In genomic region chr6:157265186-157265585, GRCh38 we compare ENCODE assay signal across 28 cellular contexts.
"Had no signal": no experiment of that assay in that cellular context is flagged by ENCODE, and none has a peak within 500 bp of the region (broad histone marks: within the 10 kb centered on the region; RNA-seq: fewer than 3 reads in every experiment).

No MANE protein-coding gene starts in this region.

- H3K4me3 ChIP-seq: breast epithelium, esophagus muscularis mucosa, heart left ventricle, left lung, lung, ovary, skin epidermis had no signal

- H3K27ac ChIP-seq: breast epithelium, esophagus muscularis mucosa, foreskin keratinocyte, heart left ventricle, left lung, neutrophil, ovary, skin epidermis, stomach, tibial nerve, WERI-Rb-1 had no signal

- ATAC-seq: activated CD4-positive, CD25-positive, alpha-beta regulatory T cell treated with anti-CD3 and anti-CD28 coated beads, Interleukin-2, amount 50 U/mL, for 24 hours; foreskin keratinocyte; heart left ventricle; left lung; stimulated activated naive B cell treated with anti-CD40 and anti-IgM and Interleukin-4, amounts not matched to agents 10 μg/mL and 1 μg/mL and 100 μg/mL, for 72 hours had no signal

- H3K4me1 ChIP-seq: breast epithelium had no signal

- H3K9me3 ChIP-seq: breast epithelium, esophagus muscularis mucosa, heart left ventricle, left lung, neutrophil, ovary, right lobe of liver, stomach, tibial nerve had no signal

- DNase-seq: activated CD4-positive, alpha-beta T cell treated with anti-CD3 and anti-CD28 coated beads for 48 hours; activated CD4-positive, alpha-beta T cell treated with anti-CD3 and anti-CD28 coated beads, Interleukin-2, amount 50 U/mL, for 48 hours; activated CD8-positive, alpha-beta memory T cell treated with anti-CD3 and anti-CD28 coated beads for 24 hours; activated gamma-delta T cell treated with Interleukin-2 at 50 U/mL for 16 hours; activated naive CD4-positive, alpha-beta T cell treated with anti-CD3 and anti-CD28 coated beads, Interleukin-2, amount 50 U/mL, for 16 hours; activated T-cell treated with anti-CD3 and anti-CD28 coated beads, Interleukin-2, amount 50 U/mL, for 1 hour; amniotic stem cell; effector CD4-positive, alpha-beta T cell; foreskin keratinocyte; mesendoderm; ovary; stimulated activated CD4-positive, alpha-beta T cell treated with anti-CD3 and anti-CD28 coated beads, Interleukin-4, amount 100 ng/mL, for 4 hours; stimulated activated CD8-positive, alpha-beta memory T cell treated with anti-CD3 and anti-CD28 coated beads, Interleukin-4, amount 100 ng/mL, for 48 hours; stimulated activated naive B cell treated with anti-CD40 and anti-IgM and Interleukin-4, amounts not matched to agents 10 μg/mL and 1 μg/mL and 100 μg/mL, for 72 hours; SW 1271; T-helper 9 cell; WERI-Rb-1 had no signal

- H3K27me3 ChIP-seq: breast epithelium, esophagus muscularis mucosa, foreskin keratinocyte, heart left ventricle, left lung, neutrophil, ovary, right lobe of liver, stomach, tibial nerve had no signal

- H3K36me3 ChIP-seq: breast epithelium, esophagus muscularis mucosa, heart left ventricle, left lung, neutrophil, ovary, right lobe of liver, stomach, tibial nerve, WERI-Rb-1 had no signal
